8 cellular contexts compared by ENCODE assay signal in genomic region chr14:68911594-68912227, GRCh38.
DNase-seq lines count a peak whose midpoint lies in the region; ATAC-seq and TF ChIP-seq lines count a peak whose summit lies in the region.

No MANE protein-coding gene starts in this region.

- H3K27ac ChIP-seq in left ventricle myocardium inferior (replicated peaks) = no peak overlapping the region

- no peak overlapping the region for H3K27ac Mint-ChIP-seq in T-helper 17 cell

- H3K36me3 Mint-ChIP-seq in T-helper 17 cell (ENCODE audit: low read depth) = peaks cover under 1% of the 10 kb centered on the region

- no peaks in the 10 kb centered on the region for H3K9me3 ChIP-seq in BE2C
- H3K9me3 ChIP-seq in T-helper 17 cell (ENCODE audit: control insufficient read depth, low read length, poor library complexity, severe bottlenecking) = no peaks in the 10 kb centered on the region
- no peaks in the 10 kb centered on the region for H3K9me3 ChIP-seq in left ventricle myocardium inferior (replicated peaks)

- peaks cover 4% of the 10 kb centered on the region for H3K4me1 Mint-ChIP-seq in T-helper 17 cell

- DNase-seq in BE2C (peak; percentile 79), NCI-H1417 (lab: John Stamatoyannopoulos, UW) (peak; percentile 62 to 88 (median 82)), T-helper 17 cell (peak; percentile 41 to 70 (median 49)), amniotic epithelial cell (ENCODE audit: low read depth) (peak; percentile 66), left ventricle myocardium inferior (peak; percentile 64), retina (peak; percentile 82)

- no peaks in the 10 kb centered on the region for H3K27me3 Mint-ChIP-seq in T-helper 17 cell

- intact Hi-C loops in left ventricle myocardium inferior (cut with micrococcal nuclease) = loop anchor here (5.0 to 10.0 kb wide), 2 partner anchors 93 to 186 kb away; no protein-coding TSS in a partner anchor

- no peaks in the 10 kb centered on the region; the same call in 1 of the 2 replicates for H3K4me1 ChIP-seq in BE2C
- peaks cover 9% of the 10 kb centered on the region for H3K4me1 ChIP-seq in left ventricle myocardium inferior

- H3K27me3 ChIP-seq in BE2C (no peaks in the 10 kb centered on the region), left ventricle myocardium inferior (ENCODE audit: low read depth) (no peaks in the 10 kb centered on the region)

- H3K36me3 ChIP-seq in BE2C (peaks cover 50% of the 10 kb centered on the region), left ventricle myocardium inferior (peaks cover 41% of the 10 kb centered on the region)

- ATAC-seq in GM21529 (IDR thresholded peaks at IDR 0.05; ENCODE audit: unreplicated experiment) (peak; percentile 62), T-helper 17 cell (peak; percentile 99), HG03439 (IDR thresholded peaks at IDR 0.05; ENCODE audit: unreplicated experiment) (no peak)

- no peak overlapping the region for H3K4me3 Mint-ChIP-seq in T-helper 17 cell

- H3K4me3 ChIP-seq in BE2C (ENCODE audit: low read depth, low read length) = no peak overlapping the region
- H3K4me3 ChIP-seq in left ventricle myocardium inferior = no peak overlapping the region

- TF ChIP-seq CTCF in BE2C (IDR thresholded peaks at IDR 0.05; ENCODE audit: low read depth, low read length) = peak; percentile 100
- peak; percentile 99 for TF ChIP-seq CTCF in left ventricle myocardium inferior (IDR thresholded peaks at IDR 0.05; ENCODE audit: borderline replicate concordance)
